1 cellular context compared by ENCODE assay signal in the genomic region with DNA sequence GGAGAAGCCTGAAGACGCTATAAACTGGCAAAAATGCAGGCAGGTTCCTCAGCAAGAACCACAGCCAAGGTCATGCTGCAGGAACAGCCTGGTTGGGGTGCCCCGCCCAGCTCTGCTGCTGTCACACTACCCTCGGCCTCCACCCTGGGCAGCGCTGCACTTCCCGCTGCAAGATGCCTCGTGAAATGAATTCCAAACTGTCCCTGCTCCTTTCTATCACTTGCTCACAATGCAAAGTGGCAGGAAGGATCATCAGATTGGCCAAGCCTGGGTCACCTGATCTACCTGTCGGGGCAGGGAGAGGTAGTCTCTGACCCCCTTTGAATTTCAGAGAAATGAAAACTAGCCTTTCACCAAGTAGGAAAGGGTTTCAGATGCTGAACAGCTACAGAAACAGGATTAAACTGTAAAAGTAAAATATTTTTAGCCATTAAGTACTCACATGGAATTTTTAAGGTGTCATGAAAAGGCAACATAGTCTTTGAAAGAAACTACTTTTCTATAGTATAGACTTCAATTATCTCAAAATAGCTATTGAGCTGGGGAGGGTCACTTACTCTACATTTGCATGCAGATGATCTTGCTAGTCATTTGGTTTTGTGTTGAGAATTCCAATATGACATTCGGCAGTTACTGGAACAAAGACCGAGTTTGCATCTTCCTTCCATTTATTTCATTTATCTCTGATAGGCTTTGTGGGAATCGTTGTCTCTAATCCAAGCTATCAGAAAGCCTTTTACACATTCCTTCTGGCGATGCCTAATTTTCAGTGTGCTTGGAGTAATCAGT.
TF ChIP-seq lines count a peak whose summit lies in the region.

No MANE protein-coding gene starts in this region.

TF ChIP-seq in WTC11, 78 proteins besides CTCF, POLR2A, EP300 and RAD21 (continued from another document):
- TF ChIP-seq, protein P1, sequence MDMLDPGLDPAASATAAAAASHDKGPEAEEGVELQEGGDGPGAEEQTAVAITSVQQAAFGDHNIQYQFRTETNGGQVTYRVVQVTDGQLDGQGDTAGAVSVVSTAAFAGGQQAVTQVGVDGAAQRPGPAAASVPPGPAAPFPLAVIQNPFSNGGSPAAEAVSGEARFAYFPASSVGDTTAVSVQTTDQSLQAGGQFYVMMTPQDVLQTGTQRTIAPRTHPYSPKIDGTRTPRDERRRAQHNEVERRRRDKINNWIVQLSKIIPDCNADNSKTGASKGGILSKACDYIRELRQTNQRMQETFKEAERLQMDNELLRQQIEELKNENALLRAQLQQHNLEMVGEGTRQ (CRISPR knock-in tag; IDR thresholded peaks at IDR 0.05): peak; percentile 81
- TF ChIP-seq ZNF416 (CRISPR knock-in tag; IDR thresholded peaks at IDR 0.05) (no peak), ZNF121 (CRISPR knock-in tag; IDR thresholded peaks at IDR 0.05) (no peak), TP53 (CRISPR knock-in tag; IDR thresholded peaks at IDR 0.05) (no peak)
